ENCODE assay signal across 8 cellular contexts in the genomic region with DNA sequence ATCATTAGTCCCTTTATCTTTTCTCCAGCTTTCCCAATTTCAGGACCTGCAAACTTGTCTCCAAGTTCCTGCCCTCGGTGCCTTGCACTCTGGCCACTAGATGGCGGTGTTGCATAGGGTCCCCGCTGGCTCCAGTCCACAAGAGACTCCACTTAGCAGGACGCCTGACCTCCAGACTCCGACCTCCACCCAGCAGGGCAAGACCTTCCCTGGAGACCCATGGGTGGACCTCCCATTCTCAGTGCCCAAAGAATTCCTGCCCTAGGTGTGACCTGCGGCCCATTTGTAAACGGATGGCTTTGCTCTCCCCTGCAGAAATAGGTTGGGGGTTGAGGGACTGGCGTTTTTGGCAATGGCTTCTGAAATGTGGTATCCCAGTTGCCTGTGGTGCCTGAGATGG.
DNase-seq lines count a peak whose midpoint lies in the region; ATAC-seq and TF ChIP-seq lines count a peak whose summit lies in the region.

No MANE protein-coding gene starts in this region.

- no peak overlapping the region for H3K4me3 ChIP-seq in BJ (ENCODE audit: low read depth, low read length)
- H3K4me3 ChIP-seq in GM23338, result no peak overlapping the region

- H4K20me1 ChIP-seq in GM23338 (replicated peaks; ENCODE audit: insufficient read depth), result no peaks in the 10 kb centered on the region

- no peaks in the 10 kb centered on the region; the same call in 2 of the 3 replicates for H3K36me3 Mint-ChIP-seq in GM23338 (ENCODE audit: low read depth)
- no peaks in the 10 kb centered on the region for H3K36me3 Mint-ChIP-seq in activated CD8-positive, alpha-beta T cell treated with anti-CD3 and anti-CD28 coated beads for 36 hours (ENCODE audit: low read depth)

- no peak overlapping the region for H3K27ac ChIP-seq in GM23338 (ENCODE audit: low read depth)

- TF ChIP-seq CTCF in BJ (IDR thresholded peaks at IDR 0.05; ENCODE audit: insufficient read depth, low read depth, low read length) (peak; percentile 98), GM23338 (conservative IDR thresholded peaks at IDR 0.05; ENCODE audit: low read depth in 2 of 2) (peak; percentile 98 to 99)
- peak; percentile 97 for TF ChIP-seq CTCF in activated CD8-positive, alpha-beta T cell treated with anti-CD3 and anti-CD28 coated beads for 36 hours (IDR thresholded peaks at IDR 0.05)

- peaks cover 8% of the 10 kb centered on the region for H3K27me3 Mint-ChIP-seq in GM23338 (ENCODE audit: insufficient read depth, low read depth, poor library complexity)
- H3K27me3 Mint-ChIP-seq in activated CD8-positive, alpha-beta T cell treated with anti-CD3 and anti-CD28 coated beads for 36 hours, result no peaks in the 10 kb centered on the region

- no peaks in the 10 kb centered on the region for H3K36me3 ChIP-seq in BJ (ENCODE audit: control insufficient read depth, insufficient read depth, low read length)
- H3K36me3 ChIP-seq in GM23338 (ENCODE audit: insufficient read depth), result no peaks in the 10 kb centered on the region; the same call in 1 of the 2 replicates

- CTCF ChIA-PET in BJ (lab: Yijun Ruan, JAX), result interaction anchor here (0.6 to 10.7 kb wide), 50 partner anchors 9 to 292 kb away, joined by 3 to 93 read pairs (median 4); a partner anchor contains a TSS
- CTCF ChIA-PET in activated CD8-positive, alpha-beta T cell treated with anti-CD3 and anti-CD28 coated beads for 36 hours (lab: Charles Lee), result interaction anchor here (0.6 to 3.1 kb wide), 28 partner anchors 9 to 365 kb away, joined by 3 to 34 read pairs (median 4); a partner anchor contains a TSS

- no peaks in the 10 kb centered on the region for H3F3A ChIP-seq in GM23338 (replicated peaks; ENCODE audit: low read depth)

- 0 out of 2 replicates have a peak, but pooled peaks cover 2% of the 10 kb centered on the region for H3K9me2 ChIP-seq in GM23338 (ENCODE audit: insufficient read depth)

- H3K9me3 Mint-ChIP-seq in GM23338, result peaks cover 6% of the 10 kb centered on the region
- H3K9me3 Mint-ChIP-seq in activated CD8-positive, alpha-beta T cell treated with anti-CD3 and anti-CD28 coated beads for 36 hours, result no peaks in the 10 kb centered on the region

- H2AFZ ChIP-seq in GM23338, result no peak overlapping the region

- intact Hi-C loops in activated CD8-positive, alpha-beta T cell treated with anti-CD3 and anti-CD28 coated beads for 36 hours (cut with micrococcal nuclease), result loop anchor here (2.0 to 5.0 kb wide), 2 partner anchors 208 to 286 kb away; no protein-coding TSS in a partner anchor

- ATAC-seq in GM23338, result peak; percentile 89
- peak; percentile 65 for ATAC-seq in activated CD8-positive, alpha-beta T cell treated with anti-CD3 and anti-CD28 coated beads for 36 hours
- no peak for ATAC-seq in GM18502 (IDR thresholded peaks at IDR 0.05; ENCODE audit: poor library complexity, unreplicated experiment)

- H3K27me3 ChIP-seq in BJ (ENCODE audit: control insufficient read depth, insufficient read depth, low read length), result no peaks in the 10 kb centered on the region; the same call in 1 of the 2 replicates
- no peaks in the 10 kb centered on the region for H3K27me3 ChIP-seq in GM23338 (ENCODE audit: insufficient read depth)

- H3K27ac Mint-ChIP-seq in GM23338, result no peak overlapping the region
- no peak overlapping the region for H3K27ac Mint-ChIP-seq in activated CD8-positive, alpha-beta T cell treated with anti-CD3 and anti-CD28 coated beads for 36 hours

- peaks cover 2% of the 10 kb centered on the region; the same call in 2 of the 3 replicates for H3K4me1 Mint-ChIP-seq in GM23338
- H3K4me1 Mint-ChIP-seq in activated CD8-positive, alpha-beta T cell treated with anti-CD3 and anti-CD28 coated beads for 36 hours (ENCODE audit: low read depth), result no peaks in the 10 kb centered on the region

- POLR2A ChIA-PET in BJ (lab: Charles Lee), result no interaction called here
- POLR2A ChIA-PET in activated CD8-positive, alpha-beta T cell treated with anti-CD3 and anti-CD28 coated beads for 36 hours (lab: Charles Lee), result no interaction called here

- 0 out of 2 replicates have a peak, but pooled peaks cover 4% of the 10 kb centered on the region for H3K4me1 ChIP-seq in GM23338 (ENCODE audit: insufficient read depth)

- no peak overlapping the region for H3K4me2 ChIP-seq in GM23338

- H3K79me2 ChIP-seq in GM23338 (replicated peaks; ENCODE audit: insufficient read depth), result no peaks in the 10 kb centered on the region

- H3K4me3 Mint-ChIP-seq in GM23338, result no peak overlapping the region
- H3K4me3 Mint-ChIP-seq in activated CD8-positive, alpha-beta T cell treated with anti-CD3 and anti-CD28 coated beads for 36 hours, result no peak overlapping the region

- peak; percentile 14 for DNase-seq in BJ (ENCODE audit: low read depth)
- peak; percentile 86 for DNase-seq in GM23338 (ENCODE audit: low spot score)
- DNase-seq in NCI-H82 (lab: John Stamatoyannopoulos, UW), result peak; percentile 80
- peak; percentile 81 for DNase-seq in activated CD8-positive, alpha-beta T cell treated with anti-CD3 and anti-CD28 coated beads for 36 hours
- DNase-seq in ecto neural progenitor cell (ENCODE audit: low spot score), result peak; percentile 89
- peak; percentile 92 for DNase-seq in medulla oblongata (ENCODE audit: extremely low spot score)
- peak; percentile 69 for DNase-seq in stimulated activated CD8-positive, alpha-beta memory T cell treated with anti-CD3 and anti-CD28 coated beads, Interleukin-15, amount 100 ng/mL, for 24 hours (ENCODE audit: low read depth)

TF ChIP-seq in GM23338, 12 proteins besides CTCF, POLR2A, EP300 and RAD21:
- TF ChIP-seq NANOG (IDR thresholded peaks at IDR 0.05; ENCODE audit: borderline replicate concordance) (no peak), ZNF331 (CRISPR knock-in tag; IDR thresholded peaks at IDR 0.05; ENCODE audit: low read depth) (no peak), ZNF114 (CRISPR knock-in tag; IDR thresholded peaks at IDR 0.05) (0 out of 2 replicates have a peak, but pooled peaks have one; percentile 76), JUNB (IDR thresholded peaks at IDR 0.05; ENCODE audit: unreplicated experiment) (no peak)
- TF ChIP-seq, protein P1, sequence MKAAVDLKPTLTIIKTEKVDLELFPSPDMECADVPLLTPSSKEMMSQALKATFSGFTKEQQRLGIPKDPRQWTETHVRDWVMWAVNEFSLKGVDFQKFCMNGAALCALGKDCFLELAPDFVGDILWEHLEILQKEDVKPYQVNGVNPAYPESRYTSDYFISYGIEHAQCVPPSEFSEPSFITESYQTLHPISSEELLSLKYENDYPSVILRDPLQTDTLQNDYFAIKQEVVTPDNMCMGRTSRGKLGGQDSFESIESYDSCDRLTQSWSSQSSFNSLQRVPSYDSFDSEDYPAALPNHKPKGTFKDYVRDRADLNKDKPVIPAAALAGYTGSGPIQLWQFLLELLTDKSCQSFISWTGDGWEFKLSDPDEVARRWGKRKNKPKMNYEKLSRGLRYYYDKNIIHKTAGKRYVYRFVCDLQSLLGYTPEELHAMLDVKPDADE (IDR thresholded peaks at IDR 0.05), result no peak
- TF ChIP-seq, protein P2, sequence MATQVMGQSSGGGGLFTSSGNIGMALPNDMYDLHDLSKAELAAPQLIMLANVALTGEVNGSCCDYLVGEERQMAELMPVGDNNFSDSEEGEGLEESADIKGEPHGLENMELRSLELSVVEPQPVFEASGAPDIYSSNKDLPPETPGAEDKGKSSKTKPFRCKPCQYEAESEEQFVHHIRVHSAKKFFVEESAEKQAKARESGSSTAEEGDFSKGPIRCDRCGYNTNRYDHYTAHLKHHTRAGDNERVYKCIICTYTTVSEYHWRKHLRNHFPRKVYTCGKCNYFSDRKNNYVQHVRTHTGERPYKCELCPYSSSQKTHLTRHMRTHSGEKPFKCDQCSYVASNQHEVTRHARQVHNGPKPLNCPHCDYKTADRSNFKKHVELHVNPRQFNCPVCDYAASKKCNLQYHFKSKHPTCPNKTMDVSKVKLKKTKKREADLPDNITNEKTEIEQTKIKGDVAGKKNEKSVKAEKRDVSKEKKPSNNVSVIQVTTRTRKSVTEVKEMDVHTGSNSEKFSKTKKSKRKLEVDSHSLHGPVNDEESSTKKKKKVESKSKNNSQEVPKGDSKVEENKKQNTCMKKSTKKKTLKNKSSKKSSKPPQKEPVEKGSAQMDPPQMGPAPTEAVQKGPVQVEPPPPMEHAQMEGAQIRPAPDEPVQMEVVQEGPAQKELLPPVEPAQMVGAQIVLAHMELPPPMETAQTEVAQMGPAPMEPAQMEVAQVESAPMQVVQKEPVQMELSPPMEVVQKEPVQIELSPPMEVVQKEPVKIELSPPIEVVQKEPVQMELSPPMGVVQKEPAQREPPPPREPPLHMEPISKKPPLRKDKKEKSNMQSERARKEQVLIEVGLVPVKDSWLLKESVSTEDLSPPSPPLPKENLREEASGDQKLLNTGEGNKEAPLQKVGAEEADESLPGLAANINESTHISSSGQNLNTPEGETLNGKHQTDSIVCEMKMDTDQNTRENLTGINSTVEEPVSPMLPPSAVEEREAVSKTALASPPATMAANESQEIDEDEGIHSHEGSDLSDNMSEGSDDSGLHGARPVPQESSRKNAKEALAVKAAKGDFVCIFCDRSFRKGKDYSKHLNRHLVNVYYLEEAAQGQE (IDR thresholded peaks at IDR 0.05; ENCODE audit: unreplicated experiment), result no peak

Comparison
In these comparisons a context has a peak if more than half of its experiments do, and no peak if none do; other contexts are left out.
1. DNase-seq: peak in every context shown above with its lines; median percentile 92 in medulla oblongata; 89 in ecto neural progenitor cell; 86 in GM23338; 81 in activated CD8-positive, alpha-beta T cell treated with anti-CD3 and anti-CD28 coated beads for 36 hours; 80 in NCI-H82; 69 in stimulated activated CD8-positive, alpha-beta memory T cell treated with anti-CD3 and anti-CD28 coated beads, Interleukin-15, amount 100 ng/mL, for 24 hours; 14 in BJ.